8 cellular contexts compared by ENCODE assay signal in the genomic region with DNA sequence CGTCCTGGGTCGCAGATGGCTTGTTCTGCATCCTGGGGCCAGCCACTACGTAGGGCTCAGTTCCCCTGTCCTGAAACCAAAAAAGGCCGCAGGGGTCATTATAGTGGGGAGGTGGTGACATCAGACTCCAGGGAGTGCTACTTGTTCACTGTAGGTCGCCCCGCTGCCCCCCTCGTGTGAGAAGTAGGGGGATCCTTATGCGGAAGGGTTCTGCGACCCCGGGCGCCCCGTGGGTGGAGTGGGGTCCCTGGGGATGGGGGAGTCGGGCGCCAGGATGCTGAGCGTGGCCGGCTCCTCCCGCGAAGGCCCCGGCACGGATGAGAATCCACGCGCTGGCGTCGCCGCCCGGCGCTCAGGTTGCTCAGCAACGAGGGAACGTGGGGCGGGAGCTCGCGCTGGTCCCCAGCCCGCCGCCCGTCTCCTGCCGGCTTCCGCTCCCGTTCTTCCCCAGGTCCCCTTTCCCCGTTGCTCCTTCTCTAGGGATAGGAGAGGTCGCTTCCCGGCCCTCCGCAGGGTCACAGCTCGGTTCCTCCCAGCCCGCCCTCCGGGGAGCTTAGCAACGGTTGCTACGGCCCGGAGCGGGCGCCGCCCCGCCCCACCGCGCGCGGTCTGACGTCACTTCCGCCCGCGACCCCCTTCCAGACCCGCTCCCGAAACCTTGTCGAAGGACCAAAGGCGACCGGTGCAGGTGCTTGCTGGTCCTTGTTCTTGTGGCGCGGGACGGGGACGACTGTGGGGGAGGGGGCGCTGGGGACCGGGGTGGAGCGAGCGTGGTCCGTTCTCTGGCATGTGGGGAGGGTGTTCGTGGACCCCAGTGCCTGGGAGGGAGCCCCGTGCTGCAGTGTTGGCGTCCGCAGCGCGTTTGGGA. TPM values are rescaled to one million over a fixed set of nuclear protein-coding genes. Genes with fewer than 3 reads are reported as not detected.
DNase-seq lines count a peak whose midpoint lies in the region; ATAC-seq and TF ChIP-seq lines count a peak whose summit lies in the region.

A gene with protein sequence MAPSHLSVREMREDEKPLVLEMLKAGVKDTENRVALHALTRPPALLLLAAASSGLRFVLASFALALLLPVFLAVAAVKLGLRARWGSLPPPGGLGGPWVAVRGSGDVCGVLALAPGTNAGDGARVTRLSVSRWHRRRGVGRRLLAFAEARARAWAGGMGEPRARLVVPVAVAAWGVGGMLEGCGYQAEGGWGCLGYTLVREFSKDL (plus strand): TSS at position 618 of the 868 bp plus-strand sequence. CDS start 521 bp downstream, outside the sequence.

- H3K9me3 ChIP-seq in endocrine pancreas (ENCODE audit: control insufficient read depth, low read length) = no peaks in the 10 kb centered on the region

- POLR2A ChIA-PET in activated CD8-positive, alpha-beta memory T cell treated with anti-CD3 and anti-CD28 coated beads for 36 hours (lab: Charles Lee) = interaction anchor here (2.7 kb wide), 1 partner anchor 8 kb away, joined by 14 read pairs; a partner anchor contains a TSS

- H3K27ac Mint-ChIP-seq in mesothelial cell of epicardium = peak within 1 kb of the TSS; percentile 80

- peak; percentile 55 for DNase-seq in DMS79 treated with DMSO at 0.1 percent for 48 hours (lab: John Stamatoyannopoulos, UW)
- DNase-seq in NCI-H748 (lab: John Stamatoyannopoulos, UW; ENCODE audit: unreplicated experiment) = peak; percentile 89
- peak; percentile 64 to 86 for DNase-seq in mesothelial cell of epicardium (ENCODE audit: low spot score in 2 of 2, unreplicated experiment in 2 of 2)
- DNase-seq in stimulated activated CD8-positive, alpha-beta memory T cell treated with anti-CD3 and anti-CD28 coated beads, Interleukin-7, amount 100 ng/mL, for 24 hours (ENCODE audit: low read depth) = peak; percentile 40
- no peak for DNase-seq in RKO (ENCODE audit: low spot score)

- H3K9ac ChIP-seq in endocrine pancreas (ENCODE audit: control insufficient read depth, insufficient read depth, low read length) = peak within 1 kb of the TSS; percentile 76

- H3K4me1 ChIP-seq in endocrine pancreas (ENCODE audit: control insufficient read depth, insufficient read depth, low read length) = no peaks in the 10 kb centered on the region

- H3K9me3 Mint-ChIP-seq in mesothelial cell of epicardium = no peaks in the 10 kb centered on the region

- H3K4me3 Mint-ChIP-seq in mesothelial cell of epicardium = peak within 1 kb of the TSS; percentile 80

- no peaks in the 10 kb centered on the region for H3K36me3 ChIP-seq in endocrine pancreas (ENCODE audit: control insufficient read depth, insufficient read depth, low read length)

- H3K36me3 Mint-ChIP-seq in mesothelial cell of epicardium = no peaks in the 10 kb centered on the region

- H3K4me3 ChIP-seq in endocrine pancreas (ENCODE audit: control insufficient read depth, insufficient read depth, low read length) = no peak within 1 kb of the TSS

- ATAC-seq in HG02610 (IDR thresholded peaks at IDR 0.05; ENCODE audit: unreplicated experiment) = peak; percentile 65

- CTCF ChIA-PET in activated CD8-positive, alpha-beta memory T cell treated with anti-CD3 and anti-CD28 coated beads for 36 hours (lab: Charles Lee) = interaction anchor here (0.6 to 5.7 kb wide), 3 partner anchors 8 to 20 kb away, joined by 4 to 25 read pairs (median 5); no protein-coding TSS in a partner anchor

- peaks cover 21% of the 10 kb centered on the region for H3K4me1 Mint-ChIP-seq in mesothelial cell of epicardium

- no peaks in the 10 kb centered on the region for H3K27me3 Mint-ChIP-seq in mesothelial cell of epicardium (ENCODE audit: low read depth)

- no peak for TF ChIP-seq CTCF in mesothelial cell of epicardium (IDR thresholded peaks at IDR 0.05; ENCODE audit: unreplicated experiment)

- no peaks in the 10 kb centered on the region for H3K27me3 ChIP-seq in endocrine pancreas (ENCODE audit: control insufficient read depth, insufficient read depth, low read length)

RNA-seq across cellular contexts. Expression of the gene that starts here (rescaled TPM):
- total RNA-seq in activated CD8-positive, alpha-beta memory T cell treated with anti-CD3 and anti-CD28 coated beads for 36 hours = 10 to 100 TPM; 32.7 to 33.1 TPM
- total RNA-seq in mesothelial cell of epicardium = 52.6 to 54.4 TPM (median 53.1 TPM) in 3 replicates
